In the genomic region with DNA sequence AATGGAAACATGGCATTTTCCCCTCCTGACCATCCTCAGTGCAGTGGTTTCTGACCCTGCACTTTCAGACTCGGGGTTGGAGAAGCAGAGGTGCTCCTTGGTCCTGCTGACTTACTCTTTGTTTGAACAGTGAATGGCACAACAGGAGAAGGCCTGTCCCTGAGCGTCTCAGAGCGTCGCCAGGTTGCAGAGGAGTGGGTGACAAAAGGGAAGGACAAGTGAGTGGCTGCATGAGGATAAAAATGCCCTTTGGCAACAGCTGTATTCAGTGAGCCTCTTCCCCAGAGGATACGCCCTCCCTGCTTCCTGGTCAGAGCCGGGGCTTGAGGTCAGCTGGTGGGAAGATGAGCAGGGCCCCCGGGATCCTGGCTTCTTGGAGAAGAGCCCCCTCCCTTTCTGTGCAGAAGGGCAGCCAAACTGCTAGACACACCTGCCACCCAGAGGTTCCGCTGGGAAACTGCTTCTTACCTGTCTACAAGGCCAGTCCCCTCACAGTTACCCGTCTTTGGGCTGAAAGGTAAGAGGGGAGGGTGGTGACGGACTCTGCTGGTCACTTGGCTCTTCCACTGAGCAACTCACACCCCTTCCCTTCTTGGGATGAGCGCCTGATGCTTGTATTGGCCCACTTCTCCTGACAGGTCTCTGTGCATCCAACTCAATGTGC, we compare ENCODE assay signal across 1 cellular context.
TF ChIP-seq lines count a peak whose summit lies in the region.

No MANE protein-coding gene starts in this region.

TF ChIP-seq in neural cell, 6 proteins besides CTCF, POLR2A, EP300 and RAD21 (continued from another document):
- no peak for TF ChIP-seq MXI1 (conservative IDR thresholded peaks at IDR 0.05; ENCODE audit: poor library complexity, severe bottlenecking)
